ENCODE assay signal across 20 cellular contexts in genomic region chr1:55402676-55403464, GRCh38.
DNase-seq lines count a peak whose midpoint lies in the region; ATAC-seq and TF ChIP-seq lines count a peak whose summit lies in the region.
"Had no signal": no experiment of that assay in that cellular context is flagged by ENCODE, and none has a peak within 500 bp of the region (broad histone marks: within the 10 kb centered on the region; RNA-seq: fewer than 3 reads in every experiment).

No MANE protein-coding gene starts in this region.

- H3K4ac ChIP-seq in mesenchymal stem cell (ENCODE audit: low read depth in 1 of 2, low read length in 2 of 2): no peak overlapping the region

- no peak overlapping the region for H2AK5ac ChIP-seq in mesenchymal stem cell (ENCODE audit: low read length, severe bottlenecking)

- ATAC-seq in HG02678 (IDR thresholded peaks at IDR 0.05; ENCODE audit: unreplicated experiment): no peak
- ATAC-seq: naive thymus-derived CD8-positive, alpha-beta T cell; T-helper 17 cell had no signal

- H4K8ac ChIP-seq in mesenchymal stem cell (ENCODE audit: low read length): no peak overlapping the region

- H3K18ac ChIP-seq in mesenchymal stem cell (ENCODE audit: low read depth in 1 of 2, low read length in 2 of 2): no peak overlapping the region

- WGBS in mesenchymal stem cell: 68% methylated on average over 1 of the region's 2 CpGs

- H3K9me3 ChIP-seq in mesenchymal stem cell (ENCODE audit: control insufficient read depth, low read length) (peaks cover 8% of the 10 kb centered on the region), BE2C (no peaks in the 10 kb centered on the region)

- H3K23ac ChIP-seq in mesenchymal stem cell (ENCODE audit: low read length in 2 of 2): no peak overlapping the region

- peak overlapping the region; percentile 65 for H3K9ac ChIP-seq in mesenchymal stem cell (ENCODE audit: low read length)

- H3K4me3 ChIP-seq in cardiac fibroblast (replicated peaks in 1 of 2; ENCODE audit: low read depth in 2 of 2, low read length in 2 of 2): no peak overlapping the region
- no peak overlapping the region for H3K4me3 ChIP-seq in mesenchymal stem cell (ENCODE audit: insufficient read depth in 1 of 2, low read depth in 1 of 2, low read length in 2 of 2)
- H3K4me3 ChIP-seq in BE2C (ENCODE audit: low read depth, low read length): no peak overlapping the region
- H3K4me3 ChIP-seq: smooth muscle cell had no signal

- H3K4me1 ChIP-seq in mesenchymal stem cell (ENCODE audit: control insufficient read depth, insufficient read depth, low read depth, low read length) (no peaks in the 10 kb centered on the region), BE2C (no peaks in the 10 kb centered on the region)

- no peak overlapping the region for H3K4me2 ChIP-seq in mesenchymal stem cell (ENCODE audit: low read length, poor library complexity, severe bottlenecking)
- H3K4me2 ChIP-seq: smooth muscle cell had no signal

- no peak overlapping the region for H3K14ac ChIP-seq in mesenchymal stem cell (ENCODE audit: low read length in 2 of 2)

- H3K36me3 ChIP-seq in mesenchymal stem cell (ENCODE audit: control insufficient read depth in 1 of 2, insufficient read depth in 2 of 2, low read depth in 1 of 2, low read length in 2 of 2) (no peaks in the 10 kb centered on the region), BE2C (no peaks in the 10 kb centered on the region)

- no peak overlapping the region for H2BK5ac ChIP-seq in mesenchymal stem cell (ENCODE audit: low read depth, low read length, poor library complexity, severe bottlenecking)

- H3K27ac ChIP-seq in mesenchymal stem cell (ENCODE audit: low read length, poor library complexity, severe bottlenecking): no peak overlapping the region

- H2BK120ac ChIP-seq in mesenchymal stem cell (ENCODE audit: low read depth, low read length): no peak overlapping the region

- H2BK15ac ChIP-seq in mesenchymal stem cell (ENCODE audit: low read depth, poor library complexity, severe bottlenecking): no peak overlapping the region

- peak; percentile 63 for DNase-seq in EH (ENCODE audit: low read depth)
- peak; percentile 71 for DNase-seq in M059J (ENCODE audit: low read depth)
- DNase-seq in cardiac fibroblast (ENCODE audit: low read depth in 2 of 2): peak; percentile 37 to 54
- DNase-seq in mesenchymal stem cell: no peak
- no peak for DNase-seq in NCI-H510A treated with DMSO at 0.1 percent for 48 hours (lab: John Stamatoyannopoulos, UW)
- DNase-seq in BE2C: no peak
- DNase-seq: activated CD4-positive, CD25-positive, alpha-beta regulatory T cell; activated naive CD8-positive, alpha-beta T cell treated with anti-CD3 and anti-CD28 coated beads for 36 hours; central memory CD4-positive, alpha-beta T cell; DMS 273 treated with DMSO at 0.1 percent for 48 hours; erythroblast; naive thymus-derived CD8-positive, alpha-beta T cell; NCI-H1694; NCI-H345; SHP77; stimulated activated CD4-positive, alpha-beta T cell treated with anti-CD3 and anti-CD28 coated beads, Interleukin-4, amount 100 ng/mL, for 24 hours; substantia nigra; T-helper 17 cell had no signal

- TF ChIP-seq CTCF in cardiac fibroblast (IDR thresholded peaks at IDR 0.05; ENCODE audit: low read depth, low read length): no peak
- TF ChIP-seq CTCF in BE2C (IDR thresholded peaks at IDR 0.05; ENCODE audit: low read depth, low read length): no peak

- no peaks in the 10 kb centered on the region for H3K27me3 ChIP-seq in mesenchymal stem cell (ENCODE audit: control insufficient read depth in 1 of 2, insufficient read depth in 1 of 2, low read length in 2 of 2)
- no peaks in the 10 kb centered on the region for H3K27me3 ChIP-seq in BE2C

- H3K79me1 ChIP-seq in mesenchymal stem cell (replicated peaks; ENCODE audit: low read length, poor library complexity, severe bottlenecking): no peaks in the 10 kb centered on the region

- H2AFZ ChIP-seq in mesenchymal stem cell (ENCODE audit: low read depth, low read length): no peak overlapping the region

- peak overlapping the region; percentile 31 for H4K91ac ChIP-seq in mesenchymal stem cell (ENCODE audit: low read length)

- H2BK12ac ChIP-seq in mesenchymal stem cell (ENCODE audit: low read length in 2 of 2): no peak overlapping the region

Comparison
In these comparisons a context has a peak if more than half of its experiments do, and no peak if none do; other contexts are left out.
1. DNase-seq: peak in EH (single experiment), M059J (single experiment) and cardiac fibroblast (2 of 2); none in mesenchymal stem cell (single experiment), NCI-H510A treated with DMSO at 0.1 percent for 48 hours (single experiment) and BE2C (single experiment).